1 cellular context compared by ENCODE assay signal in the genomic region with DNA sequence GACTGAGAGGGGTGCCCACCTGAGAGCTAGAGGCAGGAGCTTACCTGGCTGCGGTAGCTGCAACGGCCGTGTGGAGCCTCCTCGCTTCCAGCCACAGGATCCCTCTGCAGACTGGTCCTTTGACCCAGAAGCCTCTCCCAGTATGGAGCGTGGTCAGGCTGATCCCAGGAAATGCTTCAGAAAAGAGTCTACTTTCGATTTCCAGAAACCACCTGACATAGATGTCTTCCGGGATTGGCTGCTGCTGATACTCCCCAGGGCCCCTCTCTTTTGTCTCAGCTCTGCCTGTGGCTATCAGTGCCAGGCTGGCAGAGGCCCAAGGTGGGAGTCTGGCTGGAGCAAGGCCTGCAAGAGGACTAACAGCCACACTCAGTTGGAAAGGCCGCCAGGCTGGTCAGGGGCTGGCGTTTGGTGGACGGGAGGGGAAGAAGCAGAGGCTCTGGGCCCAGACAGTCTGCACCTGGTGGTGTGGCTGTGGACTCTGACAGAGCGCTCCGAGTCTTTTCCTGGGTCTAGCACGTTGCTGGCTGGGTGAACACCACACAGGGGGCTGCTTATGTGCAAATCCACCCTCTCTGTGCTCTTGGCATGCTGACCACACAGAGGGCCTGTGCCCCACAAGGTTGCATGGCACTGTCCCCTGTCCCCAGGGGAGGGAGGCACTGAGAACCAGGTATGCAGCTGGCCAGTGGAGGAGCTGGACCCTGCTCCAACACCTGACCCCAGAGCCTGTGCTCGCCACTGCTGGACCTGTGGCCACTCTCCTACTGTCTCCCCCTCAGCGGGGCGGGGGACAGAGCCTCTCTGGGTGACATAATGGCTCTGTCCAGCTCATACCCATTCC.
TF ChIP-seq lines count a peak whose summit lies in the region.

A gene with protein sequence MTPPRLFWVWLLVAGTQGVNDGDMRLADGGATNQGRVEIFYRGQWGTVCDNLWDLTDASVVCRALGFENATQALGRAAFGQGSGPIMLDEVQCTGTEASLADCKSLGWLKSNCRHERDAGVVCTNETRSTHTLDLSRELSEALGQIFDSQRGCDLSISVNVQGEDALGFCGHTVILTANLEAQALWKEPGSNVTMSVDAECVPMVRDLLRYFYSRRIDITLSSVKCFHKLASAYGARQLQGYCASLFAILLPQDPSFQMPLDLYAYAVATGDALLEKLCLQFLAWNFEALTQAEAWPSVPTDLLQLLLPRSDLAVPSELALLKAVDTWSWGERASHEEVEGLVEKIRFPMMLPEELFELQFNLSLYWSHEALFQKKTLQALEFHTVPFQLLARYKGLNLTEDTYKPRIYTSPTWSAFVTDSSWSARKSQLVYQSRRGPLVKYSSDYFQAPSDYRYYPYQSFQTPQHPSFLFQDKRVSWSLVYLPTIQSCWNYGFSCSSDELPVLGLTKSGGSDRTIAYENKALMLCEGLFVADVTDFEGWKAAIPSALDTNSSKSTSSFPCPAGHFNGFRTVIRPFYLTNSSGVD (minus strand): TSS at position 144 of the 844 bp plus-strand sequence. CDS start 2,732 bp downstream, outside the sequence.

TF ChIP-seq in HepG2, 621 proteins besides CTCF, POLR2A, EP300 and RAD21 (continued from another document and continues in another):
- TF ChIP-seq, protein P1, sequence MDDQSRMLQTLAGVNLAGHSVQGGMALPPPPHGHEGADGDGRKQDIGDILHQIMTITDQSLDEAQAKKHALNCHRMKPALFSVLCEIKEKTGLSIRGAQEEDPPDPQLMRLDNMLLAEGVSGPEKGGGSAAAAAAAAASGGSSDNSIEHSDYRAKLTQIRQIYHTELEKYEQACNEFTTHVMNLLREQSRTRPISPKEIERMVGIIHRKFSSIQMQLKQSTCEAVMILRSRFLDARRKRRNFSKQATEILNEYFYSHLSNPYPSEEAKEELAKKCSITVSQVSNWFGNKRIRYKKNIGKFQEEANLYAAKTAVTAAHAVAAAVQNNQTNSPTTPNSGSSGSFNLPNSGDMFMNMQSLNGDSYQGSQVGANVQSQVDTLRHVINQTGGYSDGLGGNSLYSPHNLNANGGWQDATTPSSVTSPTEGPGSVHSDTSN (CRISPR knock-in tag; IDR thresholded peaks at IDR 0.05; ENCODE audit: borderline replicate concordance) = no peak
- no peak for TF ChIP-seq ATF7 (IDR thresholded peaks at IDR 0.05)
- no peak; the same call in 1 of the 2 replicates for TF ChIP-seq ATF7 (CRISPR knock-in tag; IDR thresholded peaks at IDR 0.05)
- peak; percentile 93; the same call in 1 of the 2 replicates for TF ChIP-seq TSC22D2 (CRISPR knock-in tag; IDR thresholded peaks at IDR 0.05; ENCODE audit: borderline replicate concordance)
- no peak; the same call in none of the 2 replicates for TF ChIP-seq ZNF776 (CRISPR knock-in tag; IDR thresholded peaks at IDR 0.05)
- TF ChIP-seq, protein P2, sequence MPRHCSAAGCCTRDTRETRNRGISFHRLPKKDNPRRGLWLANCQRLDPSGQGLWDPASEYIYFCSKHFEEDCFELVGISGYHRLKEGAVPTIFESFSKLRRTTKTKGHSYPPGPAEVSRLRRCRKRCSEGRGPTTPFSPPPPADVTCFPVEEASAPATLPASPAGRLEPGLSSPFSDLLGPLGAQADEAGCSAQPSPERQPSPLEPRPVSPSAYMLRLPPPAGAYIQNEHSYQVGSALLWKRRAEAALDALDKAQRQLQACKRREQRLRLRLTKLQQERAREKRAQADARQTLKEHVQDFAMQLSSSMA (CRISPR knock-in tag; IDR thresholded peaks at IDR 0.05) = peak; percentile 52; the same call in 1 of the 2 replicates
- TF ChIP-seq, protein P3, sequence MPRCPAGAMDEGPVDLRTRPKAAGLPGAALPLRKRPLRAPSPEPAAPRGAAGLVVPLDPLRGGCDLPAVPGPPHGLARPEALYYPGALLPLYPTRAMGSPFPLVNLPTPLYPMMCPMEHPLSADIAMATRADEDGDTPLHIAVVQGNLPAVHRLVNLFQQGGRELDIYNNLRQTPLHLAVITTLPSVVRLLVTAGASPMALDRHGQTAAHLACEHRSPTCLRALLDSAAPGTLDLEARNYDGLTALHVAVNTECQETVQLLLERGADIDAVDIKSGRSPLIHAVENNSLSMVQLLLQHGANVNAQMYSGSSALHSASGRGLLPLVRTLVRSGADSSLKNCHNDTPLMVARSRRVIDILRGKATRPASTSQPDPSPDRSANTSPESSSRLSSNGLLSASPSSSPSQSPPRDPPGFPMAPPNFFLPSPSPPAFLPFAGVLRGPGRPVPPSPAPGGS (CRISPR knock-in tag; IDR thresholded peaks at IDR 0.05) = no peak; the same call in none of the 2 replicates
- TF ChIP-seq, protein P4, sequence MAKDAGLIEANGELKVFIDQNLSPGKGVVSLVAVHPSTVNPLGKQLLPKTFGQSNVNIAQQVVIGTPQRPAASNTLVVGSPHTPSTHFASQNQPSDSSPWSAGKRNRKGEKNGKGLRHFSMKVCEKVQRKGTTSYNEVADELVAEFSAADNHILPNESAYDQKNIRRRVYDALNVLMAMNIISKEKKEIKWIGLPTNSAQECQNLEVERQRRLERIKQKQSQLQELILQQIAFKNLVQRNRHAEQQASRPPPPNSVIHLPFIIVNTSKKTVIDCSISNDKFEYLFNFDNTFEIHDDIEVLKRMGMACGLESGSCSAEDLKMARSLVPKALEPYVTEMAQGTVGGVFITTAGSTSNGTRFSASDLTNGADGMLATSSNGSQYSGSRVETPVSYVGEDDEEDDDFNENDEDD (CRISPR knock-in tag; IDR thresholded peaks at IDR 0.05; ENCODE audit: borderline replicate concordance) = peak; percentile 33
- TF ChIP-seq, protein P5, sequence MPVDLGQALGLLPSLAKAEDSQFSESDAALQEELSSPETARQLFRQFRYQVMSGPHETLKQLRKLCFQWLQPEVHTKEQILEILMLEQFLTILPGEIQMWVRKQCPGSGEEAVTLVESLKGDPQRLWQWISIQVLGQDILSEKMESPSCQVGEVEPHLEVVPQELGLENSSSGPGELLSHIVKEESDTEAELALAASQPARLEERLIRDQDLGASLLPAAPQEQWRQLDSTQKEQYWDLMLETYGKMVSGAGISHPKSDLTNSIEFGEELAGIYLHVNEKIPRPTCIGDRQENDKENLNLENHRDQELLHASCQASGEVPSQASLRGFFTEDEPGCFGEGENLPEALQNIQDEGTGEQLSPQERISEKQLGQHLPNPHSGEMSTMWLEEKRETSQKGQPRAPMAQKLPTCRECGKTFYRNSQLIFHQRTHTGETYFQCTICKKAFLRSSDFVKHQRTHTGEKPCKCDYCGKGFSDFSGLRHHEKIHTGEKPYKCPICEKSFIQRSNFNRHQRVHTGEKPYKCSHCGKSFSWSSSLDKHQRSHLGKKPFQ (CRISPR knock-in tag; IDR thresholded peaks at IDR 0.05; ENCODE audit: insufficient replicate concordance) = no peak
- TF ChIP-seq GFI1 (CRISPR knock-in tag; IDR thresholded peaks at IDR 0.05; ENCODE audit: borderline replicate concordance) = no peak
- peak; percentile 86; the same call in 1 of the 2 replicates for TF ChIP-seq STAT5B (CRISPR knock-in tag; IDR thresholded peaks at IDR 0.05)
- TF ChIP-seq, protein P6, sequence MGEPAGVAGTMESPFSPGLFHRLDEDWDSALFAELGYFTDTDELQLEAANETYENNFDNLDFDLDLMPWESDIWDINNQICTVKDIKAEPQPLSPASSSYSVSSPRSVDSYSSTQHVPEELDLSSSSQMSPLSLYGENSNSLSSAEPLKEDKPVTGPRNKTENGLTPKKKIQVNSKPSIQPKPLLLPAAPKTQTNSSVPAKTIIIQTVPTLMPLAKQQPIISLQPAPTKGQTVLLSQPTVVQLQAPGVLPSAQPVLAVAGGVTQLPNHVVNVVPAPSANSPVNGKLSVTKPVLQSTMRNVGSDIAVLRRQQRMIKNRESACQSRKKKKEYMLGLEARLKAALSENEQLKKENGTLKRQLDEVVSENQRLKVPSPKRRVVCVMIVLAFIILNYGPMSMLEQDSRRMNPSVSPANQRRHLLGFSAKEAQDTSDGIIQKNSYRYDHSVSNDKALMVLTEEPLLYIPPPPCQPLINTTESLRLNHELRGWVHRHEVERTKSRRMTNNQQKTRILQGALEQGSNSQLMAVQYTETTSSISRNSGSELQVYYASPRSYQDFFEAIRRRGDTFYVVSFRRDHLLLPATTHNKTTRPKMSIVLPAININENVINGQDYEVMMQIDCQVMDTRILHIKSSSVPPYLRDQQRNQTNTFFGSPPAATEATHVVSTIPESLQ (CRISPR knock-in tag; conservative IDR thresholded peaks at IDR 0.05) = no peak
- no peak for TF ChIP-seq ZNF674 (CRISPR knock-in tag; IDR thresholded peaks at IDR 0.05; ENCODE audit: low read depth)
- TF ChIP-seq, protein P7, sequence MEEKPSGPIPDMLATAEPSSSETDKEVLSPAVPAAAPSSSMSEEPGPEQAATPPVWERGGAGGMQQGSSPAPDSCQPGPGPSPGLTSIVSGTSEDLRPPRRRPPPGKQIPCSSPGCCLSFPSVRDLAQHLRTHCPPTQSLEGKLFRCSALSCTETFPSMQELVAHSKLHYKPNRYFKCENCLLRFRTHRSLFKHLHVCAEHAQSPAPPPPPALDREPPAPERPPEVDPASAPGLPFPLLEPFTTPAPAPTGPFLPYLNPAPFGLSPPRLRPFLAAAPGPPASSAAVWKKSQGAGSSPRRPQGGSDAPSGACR (CRISPR knock-in tag; IDR thresholded peaks at IDR 0.05) = peak; percentile 86; the same call in 1 of the 2 replicates
- TF ChIP-seq SIN3B (IDR thresholded peaks at IDR 0.05; ENCODE audit: low read length) = no peak; the same call in 1 of the 2 replicates
- no peak; the same call in 1 of the 2 replicates for TF ChIP-seq TCF7 (IDR thresholded peaks at IDR 0.05; ENCODE audit: low read depth)
- TF ChIP-seq, protein P8, sequence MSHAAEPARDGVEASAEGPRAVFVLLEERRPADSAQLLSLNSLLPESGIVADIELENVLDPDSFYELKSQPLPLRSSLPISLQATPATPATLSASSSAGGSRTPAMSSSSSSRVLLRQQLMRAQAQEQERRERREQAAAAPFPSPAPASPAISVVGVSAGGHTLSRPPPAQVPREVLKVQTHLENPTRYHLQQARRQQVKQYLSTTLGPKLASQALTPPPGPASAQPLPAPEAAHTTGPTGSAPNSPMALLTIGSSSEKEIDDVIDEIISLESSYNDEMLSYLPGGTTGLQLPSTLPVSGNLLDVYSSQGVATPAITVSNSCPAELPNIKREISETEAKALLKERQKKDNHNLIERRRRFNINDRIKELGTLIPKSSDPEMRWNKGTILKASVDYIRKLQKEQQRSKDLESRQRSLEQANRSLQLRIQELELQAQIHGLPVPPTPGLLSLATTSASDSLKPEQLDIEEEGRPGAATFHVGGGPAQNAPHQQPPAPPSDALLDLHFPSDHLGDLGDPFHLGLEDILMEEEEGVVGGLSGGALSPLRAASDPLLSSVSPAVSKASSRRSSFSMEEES (CRISPR knock-in tag; IDR thresholded peaks at IDR 0.05) = peak; percentile 44; the same call in 1 of the 2 replicates
- TF ChIP-seq, protein P9, sequence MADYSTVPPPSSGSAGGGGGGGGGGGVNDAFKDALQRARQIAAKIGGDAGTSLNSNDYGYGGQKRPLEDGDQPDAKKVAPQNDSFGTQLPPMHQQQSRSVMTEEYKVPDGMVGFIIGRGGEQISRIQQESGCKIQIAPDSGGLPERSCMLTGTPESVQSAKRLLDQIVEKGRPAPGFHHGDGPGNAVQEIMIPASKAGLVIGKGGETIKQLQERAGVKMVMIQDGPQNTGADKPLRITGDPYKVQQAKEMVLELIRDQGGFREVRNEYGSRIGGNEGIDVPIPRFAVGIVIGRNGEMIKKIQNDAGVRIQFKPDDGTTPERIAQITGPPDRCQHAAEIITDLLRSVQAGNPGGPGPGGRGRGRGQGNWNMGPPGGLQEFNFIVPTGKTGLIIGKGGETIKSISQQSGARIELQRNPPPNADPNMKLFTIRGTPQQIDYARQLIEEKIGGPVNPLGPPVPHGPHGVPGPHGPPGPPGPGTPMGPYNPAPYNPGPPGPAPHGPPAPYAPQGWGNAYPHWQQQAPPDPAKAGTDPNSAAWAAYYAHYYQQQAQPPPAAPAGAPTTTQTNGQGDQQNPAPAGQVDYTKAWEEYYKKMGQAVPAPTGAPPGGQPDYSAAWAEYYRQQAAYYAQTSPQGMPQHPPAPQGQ (CRISPR knock-in tag; IDR thresholded peaks at IDR 0.05; ENCODE audit: borderline replicate concordance) = 0 out of 2 replicates have a peak, but pooled peaks have one; percentile 65
- TF ChIP-seq, protein P10, sequence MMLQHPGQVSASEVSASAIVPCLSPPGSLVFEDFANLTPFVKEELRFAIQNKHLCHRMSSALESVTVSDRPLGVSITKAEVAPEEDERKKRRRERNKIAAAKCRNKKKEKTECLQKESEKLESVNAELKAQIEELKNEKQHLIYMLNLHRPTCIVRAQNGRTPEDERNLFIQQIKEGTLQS (CRISPR knock-in tag; IDR thresholded peaks at IDR 0.05) = no peak; the same call in 1 of the 2 replicates
- TF ChIP-seq EHMT2 (IDR thresholded peaks at IDR 0.05; ENCODE audit: borderline replicate concordance, low read depth, low read length) = no peak
- TF ChIP-seq, protein P11, sequence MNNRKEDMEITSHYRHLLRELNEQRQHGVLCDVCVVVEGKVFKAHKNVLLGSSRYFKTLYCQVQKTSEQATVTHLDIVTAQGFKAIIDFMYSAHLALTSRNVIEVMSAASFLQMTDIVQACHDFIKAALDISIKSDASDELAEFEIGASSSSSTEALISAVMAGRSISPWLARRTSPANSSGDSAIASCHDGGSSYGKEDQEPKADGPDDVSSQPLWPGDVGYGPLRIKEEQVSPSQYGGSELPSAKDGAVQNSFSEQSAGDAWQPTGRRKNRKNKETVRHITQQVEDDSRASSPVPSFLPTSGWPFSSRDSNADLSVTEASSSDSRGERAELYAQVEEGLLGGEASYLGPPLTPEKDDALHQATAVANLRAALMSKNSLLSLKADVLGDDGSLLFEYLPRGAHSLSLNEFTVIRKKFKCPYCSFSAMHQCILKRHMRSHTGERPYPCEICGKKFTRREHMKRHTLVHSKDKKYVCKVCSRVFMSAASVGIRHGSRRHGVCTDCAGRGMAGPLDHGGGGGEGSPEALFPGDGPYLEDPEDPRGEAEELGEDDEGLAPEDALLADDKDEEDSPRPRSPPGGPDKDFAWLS (CRISPR knock-in tag; IDR thresholded peaks at IDR 0.05; ENCODE audit: borderline replicate concordance) = no peak
- TF ChIP-seq, protein P12, sequence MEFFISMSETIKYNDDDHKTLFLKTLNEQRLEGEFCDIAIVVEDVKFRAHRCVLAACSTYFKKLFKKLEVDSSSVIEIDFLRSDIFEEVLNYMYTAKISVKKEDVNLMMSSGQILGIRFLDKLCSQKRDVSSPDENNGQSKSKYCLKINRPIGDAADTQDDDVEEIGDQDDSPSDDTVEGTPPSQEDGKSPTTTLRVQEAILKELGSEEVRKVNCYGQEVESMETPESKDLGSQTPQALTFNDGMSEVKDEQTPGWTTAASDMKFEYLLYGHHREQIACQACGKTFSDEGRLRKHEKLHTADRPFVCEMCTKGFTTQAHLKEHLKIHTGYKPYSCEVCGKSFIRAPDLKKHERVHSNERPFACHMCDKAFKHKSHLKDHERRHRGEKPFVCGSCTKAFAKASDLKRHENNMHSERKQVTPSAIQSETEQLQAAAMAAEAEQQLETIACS (CRISPR knock-in tag; IDR thresholded peaks at IDR 0.05) = no peak
- no peak; the same call in 1 of the 2 replicates for TF ChIP-seq FOXJ3 (CRISPR knock-in tag; IDR thresholded peaks at IDR 0.05; ENCODE audit: borderline replicate concordance)
- peak; percentile 83 for TF ChIP-seq AHR (CRISPR knock-in tag; IDR thresholded peaks at IDR 0.05)
- TF ChIP-seq ZNF747 (CRISPR knock-in tag; IDR thresholded peaks at IDR 0.05; ENCODE audit: borderline replicate concordance) = peak; percentile 18; the same call in 1 of the 2 replicates
- TF ChIP-seq MZF1 (CRISPR knock-in tag; IDR thresholded peaks at IDR 0.05; ENCODE audit: borderline replicate concordance) = no peak
- TF ChIP-seq, protein P13, sequence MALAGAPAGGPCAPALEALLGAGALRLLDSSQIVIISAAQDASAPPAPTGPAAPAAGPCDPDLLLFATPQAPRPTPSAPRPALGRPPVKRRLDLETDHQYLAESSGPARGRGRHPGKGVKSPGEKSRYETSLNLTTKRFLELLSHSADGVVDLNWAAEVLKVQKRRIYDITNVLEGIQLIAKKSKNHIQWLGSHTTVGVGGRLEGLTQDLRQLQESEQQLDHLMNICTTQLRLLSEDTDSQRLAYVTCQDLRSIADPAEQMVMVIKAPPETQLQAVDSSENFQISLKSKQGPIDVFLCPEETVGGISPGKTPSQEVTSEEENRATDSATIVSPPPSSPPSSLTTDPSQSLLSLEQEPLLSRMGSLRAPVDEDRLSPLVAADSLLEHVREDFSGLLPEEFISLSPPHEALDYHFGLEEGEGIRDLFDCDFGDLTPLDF (CRISPR knock-in tag; IDR thresholded peaks at IDR 0.05) = no peak; the same call in 1 of the 2 replicates
- 0 out of 2 replicates have a peak, but pooled peaks have one; percentile 8 for TF ChIP-seq HOXA7 (CRISPR knock-in tag; IDR thresholded peaks at IDR 0.05)
